8 cellular contexts compared by ENCODE assay signal in genomic region chr11:102451693-102452460, GRCh38. TPM values are rescaled to one million over a fixed set of nuclear protein-coding genes. Genes with fewer than 3 reads are reported as not detected.
A peak's percentile ranks its signal among the peaks of the same experiment; 100 is the strongest.
DNase-seq lines count a peak whose midpoint lies in the region; ATAC-seq and TF ChIP-seq lines count a peak whose summit lies in the region.

No MANE protein-coding gene starts in this region.

- H3K4me1 Mint-ChIP-seq in Caco-2 (ENCODE audit: low read depth, unreplicated experiment): peaks cover 52% of the 10 kb centered on the region

- H3K27ac Mint-ChIP-seq in Caco-2 (ENCODE audit: unreplicated experiment): peak overlapping the region; percentile 98

- H2AFZ ChIP-seq in PC-3 (ENCODE audit: low read length) (peak overlapping the region; percentile 90), neuron (ENCODE audit: low read depth, low read length) (peak overlapping the region; percentile 92)

- peaks cover 66% of the 10 kb centered on the region for H3K79me2 ChIP-seq in PC-3 (ENCODE audit: low read length)

- H3K9me2 ChIP-seq in PC-3 (replicated peaks; ENCODE audit: low read length): no peaks in the 10 kb centered on the region

- CTCF ChIA-PET in Caco-2 (lab: Charles Lee) (interaction anchor here (0.6 to 1.3 kb wide), 6 partner anchors 25 to 214 kb away, joined by 3 to 11 read pairs (median 4); no protein-coding TSS in a partner anchor), PC-3 (lab: Charles Lee) (interaction anchor here (0.6 to 0.9 kb wide), 2 partner anchors 15 to 278 kb away, joined by 3 read pairs; no protein-coding TSS in a partner anchor)

- H3K27me3 ChIP-seq in Caco-2 (replicated peaks; ENCODE audit: control insufficient read depth, insufficient read depth, low read length): no peaks in the 10 kb centered on the region
- no peaks in the 10 kb centered on the region for H3K27me3 ChIP-seq in PC-3 (ENCODE audit: low read length)
- H3K27me3 ChIP-seq in neuron (ENCODE audit: insufficient read depth, low read length): no peaks in the 10 kb centered on the region

- POLR2A ChIA-PET in Caco-2 (lab: Charles Lee) (interaction anchor here (0.6 to 1.1 kb wide), 2 partner anchors 25 to 152 kb away, joined by 3 to 8 read pairs; no protein-coding TSS in a partner anchor), PC-3 (lab: Charles Lee; ENCODE audit: unreplicated experiment) (interaction anchor here (0.6 to 0.7 kb wide), 2 partner anchors 36 to 660 kb away, joined by 3 to 4 read pairs; no protein-coding TSS in a partner anchor)

- H3K4me1 ChIP-seq in Caco-2 (peaks cover 55% of the 10 kb centered on the region), PC-3 (ENCODE audit: insufficient read depth, low read length) (peaks cover 56% of the 10 kb centered on the region), neuron (ENCODE audit: insufficient read depth, low read length) (peaks cover 27% of the 10 kb centered on the region)

- no peaks in the 10 kb centered on the region for H3K9me3 ChIP-seq in Caco-2
- no peaks in the 10 kb centered on the region for H3K9me3 ChIP-seq in PC-3 (ENCODE audit: low read length)
- H3K9me3 ChIP-seq in neuron (ENCODE audit: low read length): no peaks in the 10 kb centered on the region

- DNase-seq in Caco-2: peak; percentile 81 to 87
- peak; percentile 44 for DNase-seq in HK-2 (ENCODE audit: unreplicated experiment)
- peak; percentile 67 for DNase-seq in PC-3
- DNase-seq in activated T-helper 1 cell treated with anti-CD3 and anti-CD28 coated beads, Interleukin-2, amount 50 U/mL, for 16 hours (ENCODE audit: low read depth in 1 of 2, low spot score in 1 of 2): peak; percentile 53 to 54
- DNase-seq in fibroblast of villous mesenchyme (ENCODE audit: low read depth): peak; percentile 63
- DNase-seq in substantia nigra (lab: John Stamatoyannopoulos, UW): peak in 46 of 49 donors; percentile 24 to 80 (median 60)

- H3K36me3 Mint-ChIP-seq in Caco-2 (ENCODE audit: insufficient read depth, unreplicated experiment): peaks cover 46% of the 10 kb centered on the region

- peak overlapping the region; percentile 99 for H3K4me3 Mint-ChIP-seq in Caco-2 (ENCODE audit: unreplicated experiment)

- no peaks in the 10 kb centered on the region for H3K9me3 Mint-ChIP-seq in Caco-2 (ENCODE audit: unreplicated experiment)

- H3K36me3 ChIP-seq in Caco-2 (ENCODE audit: control insufficient read depth, insufficient read depth, low read length) (peaks cover 1% of the 10 kb centered on the region; the same call in 1 of the 2 replicates), PC-3 (ENCODE audit: low read depth, low read length) (peaks cover 19% of the 10 kb centered on the region), neuron (ENCODE audit: insufficient read depth, low read length) (peaks cover 11% of the 10 kb centered on the region)

- no peaks in the 10 kb centered on the region for H3K27me3 Mint-ChIP-seq in Caco-2 (ENCODE audit: insufficient read depth, unreplicated experiment)

- peak overlapping the region; percentile 86 for H3K9ac ChIP-seq in PC-3 (ENCODE audit: low read length)

- peak overlapping the region; percentile 90 for H3K4me3 ChIP-seq in Caco-2 (ENCODE audit: low read depth, low read length)
- peak overlapping the region; percentile 81 for H3K4me3 ChIP-seq in PC-3 (ENCODE audit: low read length)
- H3K4me3 ChIP-seq in fibroblast of villous mesenchyme (ENCODE audit: low read depth, low read length): peak overlapping the region; percentile 90
- H3K4me3 ChIP-seq in neuron (ENCODE audit: low read length): peak overlapping the region; percentile 67

- H3K4me2 ChIP-seq in PC-3 (ENCODE audit: low read length): peak overlapping the region; percentile 86

- H3F3A ChIP-seq in PC-3 (ENCODE audit: low read length, unreplicated experiment): no peaks in the 10 kb centered on the region

- intact Hi-C loops in Caco-2 (cut with micrococcal nuclease; ENCODE audit: unreplicated experiment) (loop anchor here (1.0 to 2.0 kb wide), 7 partner anchors 26 to 341 kb away; partner anchors contain the start of gene BIRC2), PC-3 (cut with micrococcal nuclease) (loop anchor here (1.0 to 5.0 kb wide), 4 partner anchors 17 to 160 kb away; partner anchors contain the start of gene BIRC2)

- TF ChIP-seq CTCF in Caco-2 (IDR thresholded peaks at IDR 0.05; ENCODE audit: insufficient read depth in 1 of 2, low read depth in 1 of 2, low read length in 1 of 2, severe bottlenecking in 1 of 2, unreplicated experiment in 1 of 2) (peak; percentile 24 to 51), PC-3 (conservative IDR thresholded peaks at IDR 0.05; ENCODE audit: low read depth, low read length) (peak; percentile 44; the same call in 1 of the 2 replicates), fibroblast of villous mesenchyme (IDR thresholded peaks at IDR 0.05; ENCODE audit: insufficient read depth, low read depth, low read length) (peak; percentile 6)

- ATAC-seq in GM19455 (IDR thresholded peaks at IDR 0.05; ENCODE audit: unreplicated experiment) (peak; percentile 52), PC-3 (peak; percentile 49)

- BruUV-seq in Caco-2 (replicated peaks; lab: Mats Ljungman, UMichigan): no TSS peak
- no TSS peak for BruUV-seq in PC-3 (replicated peaks; lab: Mats Ljungman, UMichigan)

- H3K27ac ChIP-seq in PC-3 (ENCODE audit: low read length) (peak overlapping the region; percentile 65), substantia nigra (ENCODE audit: low read depth, low read length, poor library complexity, severe bottlenecking) (peak overlapping the region; percentile 93)

- H4K20me1 ChIP-seq in PC-3 (ENCODE audit: low read length): peaks cover 38% of the 10 kb centered on the region

RNA-seq across cellular contexts. Expression of gene TMEM123, which starts 0.7 kb away (rescaled TPM):
- total RNA-seq in Caco-2 (2022) (400 and 431 TPM in 2 replicates), PC-3 (2014; rRNA removed) (136 and 163 TPM in 2 replicates), fibroblast of villous mesenchyme (61.2 and 89.8 TPM in 2 replicates)

Comparison
In these comparisons a context has a peak if more than half of its experiments do, and no peak if none do; other contexts are left out.
1. Peak in every context shown above with its lines: DNase-seq, ATAC-seq, H3K4me3 ChIP-seq and H3K27ac ChIP-seq.